Comparison of ENCODE assay signal across 16 cellular contexts in genomic region chr9:137682431-137682991, GRCh38.
DNase-seq lines count a peak whose midpoint lies in the region; ATAC-seq and TF ChIP-seq lines count a peak whose summit lies in the region.
"Had no signal": no experiment of that assay in that cellular context is flagged by ENCODE, and none has a peak within 500 bp of the region (broad histone marks: within the 10 kb centered on the region; RNA-seq: fewer than 3 reads in every experiment).

No MANE protein-coding gene starts in this region.

- peaks cover 9% of the 10 kb centered on the region for H3K9me3 Mint-ChIP-seq in nephron progenitor cell
- H3K9me3 Mint-ChIP-seq: CD14-positive monocyte; stimulated activated naive CD8-positive, alpha-beta T cell treated with anti-CD3 and anti-CD28 coated beads, Interleukin-15, amount 100 ng/mL, for 72 hours had no signal

- ATAC-seq in GM18861 (IDR thresholded peaks at IDR 0.05; ENCODE audit: unreplicated experiment) = no peak
- ATAC-seq: stimulated activated naive CD8-positive, alpha-beta T cell treated with anti-CD3 and anti-CD28 coated beads, Interleukin-15, amount 100 ng/mL, for 72 hours had no signal

- TF ChIP-seq POLR2A in esophagus muscularis mucosa (IDR thresholded peaks at IDR 0.05; ENCODE audit: low read depth) = no peak

- no peaks in the 10 kb centered on the region for H3K9me3 ChIP-seq in HEK293 (ENCODE audit: control insufficient read depth, insufficient read depth, low read depth, low read length)
- no peaks in the 10 kb centered on the region for H3K9me3 ChIP-seq in esophagus muscularis mucosa
- H3K9me3 ChIP-seq: colonic mucosa, esophagus squamous epithelium, heart right ventricle had no signal

- H3K27ac Mint-ChIP-seq in nephron progenitor cell = peak overlapping the region; percentile 10

- H3K4me3 ChIP-seq in HEK293 (ENCODE audit: low read depth, low read length) = no peak overlapping the region
- no peak overlapping the region for H3K4me3 ChIP-seq in esophagus muscularis mucosa
- H3K4me3 ChIP-seq: colonic mucosa, esophagus squamous epithelium, heart right ventricle had no signal

- H3K36me3 ChIP-seq in HEK293 (ENCODE audit: control insufficient read depth in 2 of 2, insufficient read depth in 1 of 2, low read length in 2 of 2) (no peaks in the 10 kb centered on the region; a peak in 1 of 3 replicates), esophagus muscularis mucosa (peaks cover 0 to 6% (median under 1%) of the 10 kb centered on the region in 4 donors)
- H3K36me3 ChIP-seq: colonic mucosa had no signal

- H3K27ac ChIP-seq in HEK293 (ENCODE audit: extremely low read depth, low read depth, low read length) (no peak overlapping the region), RWPE1 (0 out of 2 replicates have a peak overlapping the region, but pooled peaks have one; percentile 1), esophagus muscularis mucosa (replicated peaks in 1 of 4) (no peak overlapping the region)
- H3K27ac ChIP-seq: colonic mucosa, esophagus squamous epithelium, heart right ventricle had no signal

- peaks cover 68% of the 10 kb centered on the region for H3K4me1 Mint-ChIP-seq in nephron progenitor cell

- H3K4me1 ChIP-seq in HEK293 (ENCODE audit: control insufficient read depth, insufficient read depth, low read length) = peaks cover 13% of the 10 kb centered on the region
- peaks cover 17 to 49% (median 31%) of the 10 kb centered on the region in 4 donors for H3K4me1 ChIP-seq in esophagus muscularis mucosa

- TF ChIP-seq CTCF in HEK293 (tag by site-specific recombination; IDR thresholded peaks at IDR 0.05) (no peak), RWPE1 (conservative IDR thresholded peaks at IDR 0.05; ENCODE audit: low read depth) (no peak), nephron progenitor cell (IDR thresholded peaks at IDR 0.05) (no peak), esophagus muscularis mucosa (IDR thresholded peaks at IDR 0.05) (no peak)

- POLR2A ChIA-PET in HEK293 (lab: Yijun Ruan, JAX) = no interaction called here
- POLR2A ChIA-PET in RWPE1 (lab: Yijun Ruan, JAX; ENCODE audit: low non-redundant PET) = no interaction called here

- H3K4me3 Mint-ChIP-seq in nephron progenitor cell = no peak overlapping the region
- H3K4me3 Mint-ChIP-seq: CD14-positive monocyte; stimulated activated naive CD8-positive, alpha-beta T cell treated with anti-CD3 and anti-CD28 coated beads, Interleukin-15, amount 100 ng/mL, for 72 hours had no signal

- H3K27me3 Mint-ChIP-seq in nephron progenitor cell (ENCODE audit: low read depth, poor library complexity) = no peaks in the 10 kb centered on the region
- H3K27me3 Mint-ChIP-seq: stimulated activated naive CD8-positive, alpha-beta T cell treated with anti-CD3 and anti-CD28 coated beads, Interleukin-15, amount 100 ng/mL, for 72 hours had no signal

- intact Hi-C loops in esophagus muscularis mucosa (cut with DNase I) = no loop called here

- peaks cover 30% of the 10 kb centered on the region for H3K36me3 Mint-ChIP-seq in nephron progenitor cell (ENCODE audit: low read depth)

- DNase-seq in DMS53 (lab: John Stamatoyannopoulos, UW) (peak; percentile 93), RWPE1 (ENCODE audit: low spot score) (no peak), nephron progenitor cell (no peak), NCI-H226 (no peak), esophagus muscularis mucosa (ENCODE audit: extremely low spot score) (no peak)
- DNase-seq in activated T-cell treated with anti-CD3 and anti-CD28 coated beads, Interleukin-2, amount 50 U/mL, for 1 hour = no peak
- DNase-seq: amniotic stem cell; colonic mucosa; esophagus squamous epithelium; GDM1; heart right ventricle; NCI-H1092; stimulated activated naive CD8-positive, alpha-beta T cell treated with anti-CD3 and anti-CD28 coated beads, Interleukin-15, amount 100 ng/mL, for 72 hours had no signal

- no peaks in the 10 kb centered on the region for H3K27me3 ChIP-seq in esophagus muscularis mucosa
- H3K27me3 ChIP-seq: colonic mucosa, esophagus squamous epithelium, heart right ventricle had no signal

- no peak for TF ChIP-seq EP300 in esophagus muscularis mucosa (IDR thresholded peaks at IDR 0.05)

- WGBS in esophagus muscularis mucosa = 86% methylated on average over 12 of the region's 17 CpGs

- CTCF ChIA-PET in HEK293 (lab: Yijun Ruan, JAX) = interaction anchor here (0.5 to 1.5 kb wide), 5 partner anchors 10 to 39 kb away, joined by 3 to 7 read pairs (median 5); no protein-coding TSS in a partner anchor
- CTCF ChIA-PET in RWPE1 (lab: Yijun Ruan, JAX) = interaction anchor here (0.9 kb wide), 1 partner anchor 9 kb away, joined by 4 read pairs; no protein-coding TSS in a partner anchor

TF ChIP-seq in HEK293, 187 proteins besides CTCF, POLR2A, EP300 and RAD21 (continues in another document):
- TF ChIP-seq ZNF239 (tag by site-specific recombination; IDR thresholded peaks at IDR 0.05) (no peak), ZNF211 (tag by site-specific recombination; IDR thresholded peaks at IDR 0.05; ENCODE audit: low read depth) (no peak), ZNF513 (tag by site-specific recombination; IDR thresholded peaks at IDR 0.05) (no peak), PRDM10 (tag by site-specific recombination; IDR thresholded peaks at IDR 0.05) (0 out of 2 replicates have a peak, but pooled peaks have one; percentile 18), ZNF600 (tag by site-specific recombination; IDR thresholded peaks at IDR 0.05) (peak; percentile 90), ZFHX2 (tag by site-specific recombination; conservative IDR thresholded peaks at IDR 0.05) (peak; percentile 59; the same call in 1 of the 2 replicates), SCRT2 (tag by site-specific recombination; IDR thresholded peaks at IDR 0.05) (0 out of 2 replicates have a peak, but pooled peaks have one; percentile 9), TRIM28 (IDR thresholded peaks at IDR 0.05; ENCODE audit: borderline replicate concordance, low read length) (no peak), GLIS2 (tag by site-specific recombination; IDR thresholded peaks at IDR 0.05) (peak; percentile 42; the same call in 1 of the 2 replicates), ZIC2 (tag by site-specific recombination; IDR thresholded peaks at IDR 0.05) (peak; percentile 92), EGR2 (tag by site-specific recombination; IDR thresholded peaks at IDR 0.05; ENCODE audit: low read depth) (peak; percentile 62), ZNF704 (tag by site-specific recombination; IDR thresholded peaks at IDR 0.05) (no peak), SP2 (tag by site-specific recombination; IDR thresholded peaks at IDR 0.05) (peak; percentile 48), ZNF423 (tag by site-specific recombination; IDR thresholded peaks at IDR 0.05) (peak; percentile 26; the same call in 1 of the 2 replicates), OSR2 (tag by site-specific recombination; IDR thresholded peaks at IDR 0.05) (peak; percentile 90)
